Comparison of ENCODE assay signal across 24 cellular contexts in genomic region chr10:12874501-12874900, GRCh38.
"Had no signal": no experiment of that assay in that cellular context is flagged by ENCODE, and none has a peak within 500 bp of the region (broad histone marks: within the 10 kb centered on the region; RNA-seq: fewer than 3 reads in every experiment).

No MANE protein-coding gene starts in this region.

- H3K27me3 ChIP-seq: neural progenitor cell, ovary, right lobe of liver, spleen, suprapubic skin, testis, tibial artery, upper lobe of right lung, uterus had no signal

- H3K4me1 ChIP-seq: neural progenitor cell, parathyroid adenoma, psoas muscle, spleen, transverse colon had no signal

- ATAC-seq: naive thymus-derived CD8-positive, alpha-beta T cell; psoas muscle; stimulated activated memory B cell treated with anti-CD40 and anti-IgM and Interleukin-4, amounts not matched to agents 10 μg/mL and 1 μg/mL and 100 μg/mL, for 72 hours; stimulated activated naive CD8-positive, alpha-beta T cell treated with anti-CD3 and anti-CD28 coated beads, Interleukin-15, amount 100 ng/mL, for 72 hours; stimulated activated naive CD8-positive, alpha-beta T cell treated with anti-CD3 and anti-CD28 coated beads, Interleukin-15, Interleukin-2, amounts not matched to agents 100 U/mL and 50 U/mL, for 24 hours; upper lobe of right lung had no signal

- H3K27ac ChIP-seq: neural progenitor cell, parathyroid adenoma, psoas muscle, right lobe of liver, skin epidermis, spleen, suprapubic skin, testis, transverse colon, upper lobe of right lung had no signal

- H2AFZ ChIP-seq: neural progenitor cell, parathyroid adenoma had no signal

- H3K79me2 ChIP-seq: parathyroid adenoma had no signal

- H3K4me3 ChIP-seq: neural progenitor cell, ovary, psoas muscle, right lobe of liver, skin epidermis, smooth muscle cell, spleen, suprapubic skin, testis, tibial artery, transverse colon, upper lobe of right lung, uterus had no signal

- H3K9me3 ChIP-seq: ovary, psoas muscle, right lobe of liver, suprapubic skin, testis, tibial artery, transverse colon, upper lobe of right lung, uterus had no signal

- H3K9ac ChIP-seq: neural progenitor cell, parathyroid adenoma had no signal

- H3K4me2 ChIP-seq: neural progenitor cell, smooth muscle cell had no signal

- H3K36me3 ChIP-seq: neural progenitor cell, ovary, right lobe of liver, spleen, suprapubic skin, tibial artery, transverse colon, upper lobe of right lung, uterus had no signal

- DNase-seq: naive thymus-derived CD8-positive, alpha-beta T cell; occipital lobe; psoas muscle; spleen; stimulated activated CD4-positive, alpha-beta T cell treated with anti-CD3 and anti-CD28 coated beads, Interleukin-12 subunit alpha, Interleukin-12 subunit beta, amount 100 ng/mL, for 4 hours; stimulated activated CD4-positive, alpha-beta T cell treated with anti-CD3 and anti-CD28 coated beads, Interleukin-1b, Interleukin-23, amount 100 ng/mL, for 48 hours; stimulated activated CD4-positive, alpha-beta T cell treated with anti-CD3 and anti-CD28 coated beads, Interleukin-4, amount 100 ng/mL, for 1 hour; stimulated activated CD4-positive, alpha-beta T cell treated with anti-CD3 and anti-CD28 coated beads, Interleukin-4, amount 100 ng/mL, for 4 hours; stimulated activated CD8-positive, alpha-beta memory T cell treated with anti-CD3 and anti-CD28 coated beads, Interleukin-4, amount 100 ng/mL, for 48 hours; stimulated activated naive CD8-positive, alpha-beta T cell treated with anti-CD3 and anti-CD28 coated beads, Interleukin-15, amount 100 ng/mL, for 72 hours; stimulated activated naive CD8-positive, alpha-beta T cell treated with anti-CD3 and anti-CD28 coated beads, Interleukin-15, Interleukin-2, amounts not matched to agents 100 U/mL and 50 U/mL, for 24 hours; transverse colon; upper lobe of right lung had no signal
